In genomic region chr20:31837896-31838397, GRCh38 we compare ENCODE assay signal across 1 cellular context.
A peak's percentile ranks its signal among the peaks of the same experiment; 100 is the strongest.
TF ChIP-seq lines count a peak whose summit lies in the region.

No MANE protein-coding gene starts in this region.

TF ChIP-seq in HepG2, 621 proteins besides CTCF, POLR2A, EP300 and RAD21:
- TF ChIP-seq FOSL2 (CRISPR knock-in tag; IDR thresholded peaks at IDR 0.05) (0 out of 2 replicates have a peak, but pooled peaks have one; percentile 16), PHF5A (CRISPR knock-in tag; IDR thresholded peaks at IDR 0.05; ENCODE audit: low read depth, unreplicated experiment) (no peak), ZNF263 (CRISPR knock-in tag; IDR thresholded peaks at IDR 0.05) (peak; percentile 50; the same call in 1 of the 2 replicates)
TF ChIP-seq in HepG2: peak in this region for 2.
